ENCODE assay signal across 8 cellular contexts in genomic region chr19:11421607-11422098, GRCh38. TPM values are rescaled to one million over a fixed set of nuclear protein-coding genes. Genes with fewer than 3 reads are reported as not detected.
A peak's percentile ranks its signal among the peaks of the same experiment; 100 is the strongest.
DNase-seq lines count a peak whose midpoint lies in the region; TF ChIP-seq lines count a peak whose summit lies in the region.

No MANE protein-coding gene starts in this region.

- H2AFZ ChIP-seq in MM.1S (ENCODE audit: low read length) = peak overlapping the region; percentile 52

- CTCF ChIA-PET in MCF 10A (lab: Yijun Ruan, JAX) = no interaction called here

- DNase-seq in T47D (ENCODE audit: low read depth in 1 of 2, low spot score in 1 of 2) (peak; percentile 88 to 90), MCF 10A (ENCODE audit: unreplicated experiment) (no peak), MM.1S (peak; percentile 11), islet precursor cell (peak; percentile 83), SKM-1 (lab: John Stamatoyannopoulos, UW; ENCODE audit: unreplicated experiment) (no peak), A172 (ENCODE audit: low spot score) (no peak)
- peak; percentile 6 for DNase-seq in stimulated activated naive CD4-positive, alpha-beta T cell treated with Interleukin-2 at 50 U/mL for 16 hours (lab: John Stamatoyannopoulos, UW)

- no peaks in the 10 kb centered on the region; the same call in 1 of the 2 replicates for H3K4me1 ChIP-seq in MM.1S (ENCODE audit: low read length)

- H3K9me3 Mint-ChIP-seq in MCF 10A (ENCODE audit: unreplicated experiment) = no peaks in the 10 kb centered on the region
- no peaks in the 10 kb centered on the region for H3K9me3 Mint-ChIP-seq in activated naive CD4-positive, alpha-beta T cell treated with anti-CD3 and anti-CD28 coated beads, Interleukin-2, amount 50 U/mL, for 24 hours

- no peaks in the 10 kb centered on the region for H3K9me3 ChIP-seq in MM.1S (replicated peaks; ENCODE audit: insufficient read depth, low read length)

- no peaks in the 10 kb centered on the region for H3K9me2 ChIP-seq in MM.1S (replicated peaks; ENCODE audit: insufficient read depth, low read length)

- no peak overlapping the region for H3K27ac ChIP-seq in MM.1S (ENCODE audit: low read length)

- no TSS peak for BruUV-seq in MCF 10A (replicated peaks; lab: Mats Ljungman, UMichigan)

- no peaks in the 10 kb centered on the region for H3K79me2 ChIP-seq in MM.1S (ENCODE audit: low read length)

- H3K4me2 ChIP-seq in MM.1S (ENCODE audit: low read depth, low read length) = peak overlapping the region; percentile 69

- H3F3A ChIP-seq in MM.1S (ENCODE audit: insufficient read depth, low read length) = no peaks in the 10 kb centered on the region; the same call in 1 of the 2 replicates

- TF ChIP-seq CTCF in MCF 10A (IDR thresholded peaks at IDR 0.05; ENCODE audit: unreplicated experiment) (no peak), MM.1S (IDR thresholded peaks at IDR 0.05; ENCODE audit: low read length) (no peak)

- POLR2A ChIA-PET in MCF 10A (lab: Yijun Ruan, JAX) = interaction anchor here (1.2 kb wide), 1 partner anchor 13 kb away, joined by 3 read pairs; the partner anchor contains the start of gene ODAD3

- H3K36me3 ChIP-seq in MM.1S (replicated peaks; ENCODE audit: insufficient read depth, low read length) = no peaks in the 10 kb centered on the region

- no peaks in the 10 kb centered on the region for H3K36me3 Mint-ChIP-seq in MCF 10A (ENCODE audit: insufficient read depth, unreplicated experiment)
- no peaks in the 10 kb centered on the region for H3K36me3 Mint-ChIP-seq in activated naive CD4-positive, alpha-beta T cell treated with anti-CD3 and anti-CD28 coated beads, Interleukin-2, amount 50 U/mL, for 24 hours

- intact Hi-C loops in MCF 10A (cut with micrococcal nuclease) = no loop called here

- no peak overlapping the region for H3K27ac Mint-ChIP-seq in MCF 10A (ENCODE audit: low read depth, unreplicated experiment)
- H3K27ac Mint-ChIP-seq in activated naive CD4-positive, alpha-beta T cell treated with anti-CD3 and anti-CD28 coated beads, Interleukin-2, amount 50 U/mL, for 24 hours = no peak overlapping the region

- no peak overlapping the region for H3K4me3 Mint-ChIP-seq in MCF 10A (ENCODE audit: unreplicated experiment)
- H3K4me3 Mint-ChIP-seq in activated naive CD4-positive, alpha-beta T cell treated with anti-CD3 and anti-CD28 coated beads, Interleukin-2, amount 50 U/mL, for 24 hours = peak overlapping the region; percentile 76

- peaks cover 11% of the 10 kb centered on the region for H3K27me3 Mint-ChIP-seq in MCF 10A (ENCODE audit: insufficient read depth, unreplicated experiment)
- H3K27me3 Mint-ChIP-seq in activated naive CD4-positive, alpha-beta T cell treated with anti-CD3 and anti-CD28 coated beads, Interleukin-2, amount 50 U/mL, for 24 hours = peaks cover 33% of the 10 kb centered on the region

- peak overlapping the region; percentile 35; the same call in 1 of the 2 replicates for H3K4me3 ChIP-seq in MM.1S (ENCODE audit: low read length)

- H4K20me1 ChIP-seq in MM.1S (ENCODE audit: insufficient read depth, low read length) = no peaks in the 10 kb centered on the region

- in situ Hi-C loops in T47D (cut with HindIII; ENCODE audit: low pct_unique_long_range_greater_than_20kb, low sequenced_read_pairs) = no loop called here

- no peak overlapping the region for H3K9ac ChIP-seq in MM.1S (ENCODE audit: low read length)

- H3K27me3 ChIP-seq in MM.1S (replicated peaks; ENCODE audit: insufficient read depth, low read length) = peaks cover 68% of the 10 kb centered on the region

- no peaks in the 10 kb centered on the region for H3K4me1 Mint-ChIP-seq in MCF 10A (ENCODE audit: insufficient read depth, unreplicated experiment)
- peaks cover 38% of the 10 kb centered on the region for H3K4me1 Mint-ChIP-seq in activated naive CD4-positive, alpha-beta T cell treated with anti-CD3 and anti-CD28 coated beads, Interleukin-2, amount 50 U/mL, for 24 hours

RNA-seq across cellular contexts. Expression of gene RGL3, which starts 2.5 kb away (rescaled TPM):
- total RNA-seq in MCF 10A (2022) = not detected in 2 replicates
- 4.8 and 11.1 TPM in 2 replicates for total RNA-seq in A172 (2014; rRNA removed; shearing (Covaris generic))

RNA-seq across cellular contexts. Expression of gene ODAD3, which starts 13.3 kb away (rescaled TPM):
- total RNA-seq in MCF 10A (2022) = 0.30 TPM in 1 of 2 replicates, not detected in the other
- 1.5 and 6.1 TPM in 2 replicates for total RNA-seq in A172 (2014; rRNA removed; shearing (Covaris generic))

RNA-seq across cellular contexts. Expression of gene PRKCSH, which starts 13.8 kb away (rescaled TPM):
- 224 and 257 TPM in 2 replicates for total RNA-seq in MCF 10A (2022)
- 149 and 173 TPM in 2 replicates for total RNA-seq in A172 (2014; rRNA removed; shearing (Covaris generic))

RNA-seq across cellular contexts. Expression of gene EPOR, which starts 37.5 kb away (rescaled TPM):
- total RNA-seq in MCF 10A (2022) = 1.7 and 2.7 TPM in 2 replicates
- 3.7 and 5.3 TPM in 2 replicates for total RNA-seq in A172 (2014; rRNA removed; shearing (Covaris generic))

RNA-seq across cellular contexts. Expression of gene SWSAP1, which starts 47.2 kb away (rescaled TPM):
- total RNA-seq in MCF 10A (2022) = 1.0 and 1.4 TPM in 2 replicates
- total RNA-seq in A172 (2014; rRNA removed; shearing (Covaris generic)) = 0.65 and 1.6 TPM in 2 replicates

Comparison
In these comparisons a context has a peak if more than half of its experiments do, and no peak if none do; other contexts are left out.
1. DNase-seq: peak in T47D (2 of 2), MM.1S (single experiment), islet precursor cell (single experiment) and stimulated activated naive CD4-positive, alpha-beta T cell treated with Interleukin-2 at 50 U/mL for 16 hours (single experiment); none in MCF 10A (single experiment), SKM-1 (single experiment) and A172 (single experiment).